1 cellular context compared by ENCODE assay signal in the genomic region with DNA sequence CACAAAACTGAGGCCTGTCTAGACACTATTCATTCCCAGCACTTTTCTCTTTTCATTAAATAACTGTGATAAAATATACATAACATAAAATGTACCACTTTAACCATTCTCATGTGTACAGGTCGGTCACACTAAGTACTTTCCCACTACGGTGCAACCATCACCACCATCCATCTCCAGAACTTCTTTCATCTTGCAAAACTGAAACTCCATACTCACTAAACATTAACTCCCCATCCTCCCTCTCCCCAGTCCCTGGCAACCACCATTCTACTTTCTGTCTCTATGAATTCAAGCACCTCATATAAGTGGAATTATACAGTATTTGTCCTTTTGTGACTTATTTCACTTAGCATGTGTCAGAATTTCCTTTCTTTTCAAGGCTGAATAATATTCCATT.
TF ChIP-seq lines count a peak whose summit lies in the region.

No MANE protein-coding gene starts in this region.

TF ChIP-seq in HCT116, 20 proteins besides CTCF, POLR2A, EP300 and RAD21 (continued from another document):
- no peak for TF ChIP-seq ZFX (IDR thresholded peaks at IDR 0.05)
- no peak for TF ChIP-seq SRF (IDR thresholded peaks at IDR 0.05; ENCODE audit: low read depth)
- TF ChIP-seq REST (IDR thresholded peaks at IDR 0.05; ENCODE audit: low read depth) = no peak
- no peak for TF ChIP-seq TCF7L2 (IDR thresholded peaks at IDR 0.05; ENCODE audit: borderline replicate concordance, extremely low read depth, insufficient read depth, insufficient read length)
- no peak for TF ChIP-seq ZBTB33 (IDR thresholded peaks at IDR 0.05; ENCODE audit: extremely low read depth, insufficient replicate concordance, low read length)
- TF ChIP-seq EZH2phosphoT487 (IDR thresholded peaks at IDR 0.05; ENCODE audit: borderline replicate concordance) = no peak
- no peak for TF ChIP-seq POLR2AphosphoS5 (IDR thresholded peaks at IDR 0.05; ENCODE audit: low read depth, low read length)
- TF ChIP-seq YY1 (IDR thresholded peaks at IDR 0.05; ENCODE audit: extremely low read depth, insufficient replicate concordance, low read depth, low read length) = no peak
- no peak for TF ChIP-seq ELF1 (IDR thresholded peaks at IDR 0.05; ENCODE audit: borderline replicate concordance, low read depth)
- TF ChIP-seq ATF3 (IDR thresholded peaks at IDR 0.05) = no peak
